Comparison of ENCODE assay signal across 14 cellular contexts in genomic region chr20:36992802-36993334, GRCh38.
"Had no signal": no experiment of that assay in that cellular context is flagged by ENCODE, and none has a peak within 500 bp of the region (broad histone marks: within the 10 kb centered on the region; RNA-seq: fewer than 3 reads in every experiment).

No MANE protein-coding gene starts in this region.

- H3K4me2 ChIP-seq: neural progenitor cell had no signal

- H3K27ac ChIP-seq: esophagus squamous epithelium, neural progenitor cell, prostate gland, right atrium auricular region, thyroid gland had no signal

- H3K4me3 Mint-ChIP-seq: activated CD8-positive, alpha-beta T cell treated with anti-CD3 and anti-CD28 coated beads for 36 hours; activated naive CD4-positive, alpha-beta T cell treated with anti-CD3 and anti-CD28 coated beads for 36 hours; activated T-cell treated with anti-CD3 and anti-CD28 coated beads, Interleukin-2, amount 50 U/mL, for 24 hours; dendritic cell treated with granulocyte-macrophage colony-stimulating factor and Interleukin-4, amounts not matched to agents 40 ng/mL and 50 ng/mL, for 4 days; immature natural killer cell; neural progenitor cell had no signal

- H3K9ac ChIP-seq: neural progenitor cell had no signal

- H3K4me3 ChIP-seq: esophagus squamous epithelium, neural progenitor cell, prostate gland, right atrium auricular region, thyroid gland had no signal

- H3K27me3 Mint-ChIP-seq: activated CD8-positive, alpha-beta T cell treated with anti-CD3 and anti-CD28 coated beads for 36 hours; activated T-cell treated with anti-CD3 and anti-CD28 coated beads, Interleukin-2, amount 50 U/mL, for 24 hours; dendritic cell treated with granulocyte-macrophage colony-stimulating factor and Interleukin-4, amounts not matched to agents 40 ng/mL and 50 ng/mL, for 4 days had no signal

- H3K36me3 ChIP-seq: prostate gland, right atrium auricular region, thyroid gland had no signal

- DNase-seq: activated CD8-positive, alpha-beta T cell treated with anti-CD3 and anti-CD28 coated beads for 36 hours; activated naive CD4-positive, alpha-beta T cell treated with anti-CD3 and anti-CD28 coated beads for 36 hours; activated T-cell treated with anti-CD3 and anti-CD28 coated beads, Interleukin-2, amount 50 U/mL, for 24 hours; effector CD8-positive, alpha-beta T cell; esophagus squamous epithelium; immature natural killer cell; left ventricle myocardium superior; stimulated activated CD4-positive, alpha-beta T cell treated with anti-CD3 and anti-CD28 coated beads, Interleukin-2, amount 100 ng/mL, for 24 hours; stimulated activated naive CD4-positive, alpha-beta T cell treated with Interleukin-2 at 50 U/mL for 16 hours; thyroid gland had no signal

- H3K9me3 ChIP-seq: prostate gland, thyroid gland had no signal

- H3K27ac Mint-ChIP-seq: activated CD8-positive, alpha-beta T cell treated with anti-CD3 and anti-CD28 coated beads for 36 hours; activated naive CD4-positive, alpha-beta T cell treated with anti-CD3 and anti-CD28 coated beads for 36 hours; activated T-cell treated with anti-CD3 and anti-CD28 coated beads, Interleukin-2, amount 50 U/mL, for 24 hours; dendritic cell treated with granulocyte-macrophage colony-stimulating factor and Interleukin-4, amounts not matched to agents 40 ng/mL and 50 ng/mL, for 4 days; neural progenitor cell had no signal

- H3K27me3 ChIP-seq: esophagus squamous epithelium, neural progenitor cell, right atrium auricular region, thyroid gland had no signal

- ATAC-seq: activated CD8-positive, alpha-beta T cell treated with anti-CD3 and anti-CD28 coated beads for 36 hours; left ventricle myocardium superior had no signal

- H3K4me1 ChIP-seq: neural progenitor cell, prostate gland, right atrium auricular region, thyroid gland had no signal

- H2AFZ ChIP-seq: neural progenitor cell had no signal
